1 cellular context compared by ENCODE assay signal in the genomic region with DNA sequence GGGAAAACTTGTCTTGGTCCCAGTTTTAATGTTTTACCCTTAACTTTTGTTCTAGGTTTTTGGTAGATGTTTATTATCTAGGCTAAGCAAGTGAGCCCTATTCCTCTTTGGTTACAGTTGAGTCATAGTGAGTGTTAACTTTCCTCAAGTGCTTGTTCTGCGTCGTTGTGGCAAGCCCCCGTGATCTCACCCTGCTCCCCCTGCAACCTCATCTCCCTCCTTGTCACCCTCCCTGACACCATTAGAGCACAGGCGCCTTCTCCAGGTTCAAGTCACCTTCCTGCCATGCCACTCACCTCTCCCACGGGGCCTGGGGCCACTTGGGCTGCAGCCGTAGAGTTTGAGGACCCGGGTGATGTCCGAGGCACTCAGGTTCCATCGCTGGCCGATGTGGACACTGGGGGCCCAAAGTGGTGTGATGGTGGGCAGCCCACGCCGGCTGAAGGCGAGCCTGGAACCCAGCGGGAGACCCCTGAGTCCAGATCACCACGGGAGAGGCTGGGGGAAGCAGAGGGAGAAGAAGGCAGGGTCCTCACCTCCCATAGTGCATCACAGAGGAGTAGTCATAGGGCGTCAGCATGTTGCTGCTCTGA.
TF ChIP-seq lines count a peak whose summit lies in the region.

No MANE protein-coding gene starts in this region.

TF ChIP-seq in IMR-90, 13 proteins besides CTCF, POLR2A, EP300 and RAD21:
- TF ChIP-seq MAFK (IDR thresholded peaks at IDR 0.05; ENCODE audit: low read depth, low read length): no peak
- no peak for TF ChIP-seq RFX5 (IDR thresholded peaks at IDR 0.05; ENCODE audit: low read depth, low read length)
- TF ChIP-seq MXI1 (IDR thresholded peaks at IDR 0.05; ENCODE audit: borderline replicate concordance, low read depth, low read length): no peak
- TF ChIP-seq CEBPB (IDR thresholded peaks at IDR 0.05; ENCODE audit: low read depth, low read length): no peak
- TF ChIP-seq MAZ (IDR thresholded peaks at IDR 0.05; ENCODE audit: borderline replicate concordance, low read depth, low read length): no peak
- TF ChIP-seq BHLHE40 (IDR thresholded peaks at IDR 0.05; ENCODE audit: low read depth, low read length): no peak
- TF ChIP-seq, protein P1, sequence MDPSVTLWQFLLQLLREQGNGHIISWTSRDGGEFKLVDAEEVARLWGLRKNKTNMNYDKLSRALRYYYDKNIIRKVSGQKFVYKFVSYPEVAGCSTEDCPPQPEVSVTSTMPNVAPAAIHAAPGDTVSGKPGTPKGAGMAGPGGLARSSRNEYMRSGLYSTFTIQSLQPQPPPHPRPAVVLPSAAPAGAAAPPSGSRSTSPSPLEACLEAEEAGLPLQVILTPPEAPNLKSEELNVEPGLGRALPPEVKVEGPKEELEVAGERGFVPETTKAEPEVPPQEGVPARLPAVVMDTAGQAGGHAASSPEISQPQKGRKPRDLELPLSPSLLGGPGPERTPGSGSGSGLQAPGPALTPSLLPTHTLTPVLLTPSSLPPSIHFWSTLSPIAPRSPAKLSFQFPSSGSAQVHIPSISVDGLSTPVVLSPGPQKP (IDR thresholded peaks at IDR 0.05; ENCODE audit: borderline replicate concordance, low read depth, low read length): no peak
- no peak for TF ChIP-seq CHD1 (IDR thresholded peaks at IDR 0.05; ENCODE audit: low read depth, low read length)
- no peak for TF ChIP-seq FOS (IDR thresholded peaks at IDR 0.05; ENCODE audit: low read depth, low read length)
TF ChIP-seq in IMR-90: peak in this region for 0.
